In the genomic region with DNA sequence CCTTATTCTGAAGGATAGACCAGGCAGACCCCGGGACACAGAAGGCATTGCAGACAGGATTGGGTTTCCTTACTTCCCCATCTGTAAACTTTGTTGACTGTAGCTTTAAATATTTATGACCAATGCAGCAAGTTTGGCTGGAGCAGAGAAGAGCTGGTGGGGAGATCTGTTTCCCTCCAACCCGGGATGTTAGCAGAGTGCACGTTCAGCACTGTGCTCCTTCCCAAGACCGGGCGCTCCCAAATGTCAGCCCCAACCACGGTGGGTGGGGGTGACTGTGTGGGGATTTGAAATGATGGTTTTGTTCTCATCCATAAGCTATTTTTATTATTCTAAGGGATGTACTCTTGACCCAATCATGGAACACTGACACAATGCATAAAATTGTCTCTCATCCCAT, we compare ENCODE assay signal across 23 cellular contexts.
"Had no signal": no experiment of that assay in that cellular context is flagged by ENCODE, and none has a peak within 500 bp of the region (broad histone marks: within the 10 kb centered on the region; RNA-seq: fewer than 3 reads in every experiment).

No MANE protein-coding gene starts in this region.

- H3K27ac ChIP-seq: epithelial cell of prostate, esophagus squamous epithelium, foreskin keratinocyte, gastroesophageal sphincter, heart left ventricle, hepatocyte, left lung, lower lobe of right lung had no signal

- H3K27me3 ChIP-seq: esophagus squamous epithelium, gastroesophageal sphincter, heart left ventricle, hepatocyte, left lung had no signal

- DNase-seq: cortex of kidney; effector CD8-positive, alpha-beta T cell; effector memory CD8-positive, alpha-beta T cell; endodermal cell; erythroblast; esophagus squamous epithelium; foreskin keratinocyte; heart left ventricle; hypothalamus; immature natural killer cell; islet precursor cell; kidney; kidney glomerular epithelial cell; left colon; left lung; left ventricle myocardium superior; lower lobe of right lung; mesendoderm; midbrain had no signal

- H3K4me3 ChIP-seq: esophagus squamous epithelium, gastroesophageal sphincter, heart left ventricle, hepatocyte, left lung, lower lobe of right lung had no signal

- H3K4me2 ChIP-seq: hepatocyte had no signal

- H3K36me3 ChIP-seq: esophagus squamous epithelium, gastroesophageal sphincter, heart left ventricle, left lung, lower lobe of right lung had no signal

- H3K9me3 ChIP-seq: esophagus squamous epithelium had no signal

- ATAC-seq: effector memory CD8-positive, alpha-beta T cell; esophagus mucosa; foreskin keratinocyte; gastroesophageal sphincter; heart left ventricle; left colon; left lung; left ventricle myocardium superior; lower lobe of right lung had no signal

- H2AFZ ChIP-seq: hepatocyte had no signal

- H3K4me1 ChIP-seq: esophagus squamous epithelium, foreskin keratinocyte, gastroesophageal sphincter, heart left ventricle, left lung, lower lobe of right lung had no signal

- H3K79me2 ChIP-seq: hepatocyte had no signal
